ENCODE assay signal across 9 cellular contexts in genomic region chr2:6480514-6480913, GRCh38.
"Had no signal": no experiment of that assay in that cellular context is flagged by ENCODE, and none has a peak within 500 bp of the region (broad histone marks: within the 10 kb centered on the region; RNA-seq: fewer than 3 reads in every experiment).

No MANE protein-coding gene starts in this region.

- H3K27ac ChIP-seq: HL-60, KMS-11 had no signal

- H3K36me3 Mint-ChIP-seq: IgD-negative memory B cell had no signal

- H3K4me2 ChIP-seq: KMS-11 had no signal

- H3K4me3 ChIP-seq: K562 had no signal

- H3K4me3 Mint-ChIP-seq: IgD-negative memory B cell had no signal

- H3K27ac Mint-ChIP-seq: IgD-negative memory B cell had no signal

- ATAC-seq: HepG2, K562 had no signal

- DNase-seq: IMR-90, KBM-7, KG1 had no signal

- H3K9ac ChIP-seq: KMS-11 had no signal

- FAIRE-seq: HepG2, HTR-8/SVneo, K562 had no signal

- H3K4me1 Mint-ChIP-seq: IgD-negative memory B cell had no signal

- H3K27me3 Mint-ChIP-seq: IgD-negative memory B cell had no signal
